31 cellular contexts compared by ENCODE assay signal in the genomic region with DNA sequence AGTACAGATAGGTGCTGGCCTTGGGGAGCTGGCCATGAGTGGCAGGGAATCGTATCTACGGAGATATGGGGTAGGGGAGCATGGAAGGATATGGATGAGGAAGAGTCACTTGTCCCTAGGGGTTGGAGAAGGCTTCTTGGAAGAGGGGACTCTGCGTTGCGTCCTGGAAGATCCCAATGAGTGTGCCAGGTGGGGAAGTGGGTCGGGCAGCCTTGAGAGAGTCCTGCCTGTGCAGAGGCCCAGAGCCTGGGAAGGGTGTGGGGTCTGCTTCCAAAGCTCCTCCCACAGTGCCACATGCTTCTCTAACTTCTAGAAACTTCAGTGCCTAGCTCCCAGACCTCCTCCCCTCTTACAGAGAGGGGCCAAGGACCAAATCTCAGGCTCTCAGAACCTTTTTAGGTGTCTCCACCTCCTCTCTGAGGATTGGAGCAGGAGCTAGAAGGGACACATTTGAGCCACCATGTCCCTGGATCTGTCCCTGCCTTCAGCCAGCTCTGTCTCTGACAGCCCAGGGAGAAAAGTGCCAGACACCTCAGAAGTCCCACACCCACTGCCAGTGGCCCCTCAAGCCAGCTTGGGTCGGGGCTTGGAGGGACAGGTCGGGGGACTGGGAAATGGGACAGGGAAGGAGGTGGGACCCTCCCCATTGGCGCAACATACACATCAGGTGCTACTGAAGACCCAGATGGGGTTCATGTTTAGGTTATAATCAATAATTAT. TPM values are rescaled to one million over a fixed set of nuclear protein-coding genes. Genes with fewer than 3 reads are reported as not detected.
"Had no signal": no experiment of that assay in that cellular context is flagged by ENCODE, and none has a peak within 500 bp of the region (broad histone marks: within the 10 kb centered on the region; RNA-seq: fewer than 3 reads in every experiment).

No MANE protein-coding gene starts in this region.

- H3K36me3 Mint-ChIP-seq: immature natural killer cell, memory B cell, mesothelial cell of epicardium, naive B cell had no signal

- H3K9me3 Mint-ChIP-seq: immature natural killer cell; memory B cell; mesothelial cell of epicardium; naive B cell; nephron; stimulated activated naive CD8-positive, alpha-beta T cell treated with anti-CD3 and anti-CD28 coated beads, Interleukin-15, amount 100 ng/mL, for 72 hours had no signal

- FAIRE-seq: endothelial cell of umbilical vein, keratinocyte, pancreas, small intestine had no signal

- H3K27me3 ChIP-seq: esophagus squamous epithelium, pancreas, right lobe of liver, suprapubic skin, transverse colon, upper lobe of right lung, uterus had no signal

- H3K4me3 ChIP-seq: coronary artery, esophagus squamous epithelium, lung, mucosa of descending colon, pancreas, right lobe of liver, suprapubic skin, transverse colon, upper lobe of right lung, uterus had no signal

- H3K36me3 ChIP-seq: pancreas, right lobe of liver, transverse colon, upper lobe of right lung, uterus had no signal

- H3K4me3 Mint-ChIP-seq: immature natural killer cell; memory B cell; mesothelial cell of epicardium; nephron; stimulated activated naive CD8-positive, alpha-beta T cell treated with anti-CD3 and anti-CD28 coated beads, Interleukin-15, amount 100 ng/mL, for 72 hours had no signal

- H3K4me1 Mint-ChIP-seq: immature natural killer cell; mesothelial cell of epicardium; naive B cell; nephron; stimulated activated naive CD8-positive, alpha-beta T cell treated with anti-CD3 and anti-CD28 coated beads, Interleukin-15, amount 100 ng/mL, for 72 hours had no signal

- ATAC-seq: mucosa of descending colon; right lobe of liver; stimulated activated naive CD8-positive, alpha-beta T cell treated with anti-CD3 and anti-CD28 coated beads, Interleukin-15, amount 100 ng/mL, for 72 hours; upper lobe of right lung had no signal

- H3K27ac Mint-ChIP-seq: immature natural killer cell, memory B cell, mesothelial cell of epicardium, naive B cell had no signal

- DNase-seq: dermis blood vessel endothelial cell; effector memory CD4-positive, alpha-beta T cell; erythroblast; esophagus squamous epithelium; foreskin melanocyte; glutamatergic neuron; hypothalamus; immature natural killer cell; mucosa of descending colon; naive B cell; nucleus accumbens; retina; right lobe of liver; small intestine; stimulated activated CD4-positive, alpha-beta T cell treated with anti-CD3 and anti-CD28 coated beads, Interleukin-15, amount 100 ng/mL, for 24 hours; stimulated activated CD4-positive, alpha-beta T cell treated with anti-CD3 and anti-CD28 coated beads, Interleukin-2, amount 100 ng/mL, for 48 hours; stimulated activated naive CD4-positive, alpha-beta T cell; stimulated activated naive CD8-positive, alpha-beta T cell treated with anti-CD3 and anti-CD28 coated beads, Interleukin-15, amount 100 ng/mL, for 72 hours; transverse colon; upper lobe of right lung; uterus had no signal

RNA-seq across cellular contexts. Expression of a gene that starts 51.1 kb away (rescaled TPM):
- total RNA-seq: pulmonary artery endothelial cell had no signal
